1 cellular context compared by ENCODE assay signal in genomic region chr5:95762681-95763041, GRCh38.
TF ChIP-seq lines count a peak whose summit lies in the region.

No MANE protein-coding gene starts in this region.

TF ChIP-seq in K562, 482 proteins besides CTCF, POLR2A, EP300 and RAD21:
- TF ChIP-seq SUPT5H (IDR thresholded peaks at IDR 0.05) (peak; percentile 50), TAF9B (IDR thresholded peaks at IDR 0.05; ENCODE audit: partially characterized antibody) (no peak), POLR2AphosphoS5 (IDR thresholded peaks at IDR 0.05; ENCODE audit: control insufficient read depth, insufficient read depth, low read depth, low read length) (peak; percentile 21; the same call in 1 of the 2 replicates), POLR2B (IDR thresholded peaks at IDR 0.05; ENCODE audit: low read depth, partially characterized antibody) (peak; percentile 37)
